In genomic region chr16:140175-140857, GRCh38 we compare ENCODE assay signal across 19 cellular contexts. TPM values are rescaled to one million over a fixed set of nuclear protein-coding genes. Genes with fewer than 3 reads are reported as not detected.
DNase-seq lines count a peak whose midpoint lies in the region; ATAC-seq and TF ChIP-seq lines count a peak whose summit lies in the region.
"Had no signal": no experiment of that assay in that cellular context is flagged by ENCODE, and none has a peak within 500 bp of the region (broad histone marks: within the 10 kb centered on the region; RNA-seq: fewer than 3 reads in every experiment).

No MANE protein-coding gene starts in this region.

- peak overlapping the region; percentile 19 for H3K4me3 Mint-ChIP-seq in activated naive CD4-positive, alpha-beta T cell treated with anti-CD3 and anti-CD28 coated beads, Interleukin-2, amount 50 U/mL, for 24 hours
- peak overlapping the region; percentile 40 for H3K4me3 Mint-ChIP-seq in central memory CD8-positive, alpha-beta T cell
- peak overlapping the region; percentile 69 for H3K4me3 Mint-ChIP-seq in osteocyte (ENCODE audit: unreplicated experiment)
- no peak overlapping the region for H3K4me3 Mint-ChIP-seq in stimulated activated memory B cell treated with anti-CD40 and anti-IgM and Interleukin-4, amounts not matched to agents 10 μg/mL and 1 μg/mL and 100 μg/mL, for 72 hours

- H3K4me1 Mint-ChIP-seq in activated naive CD4-positive, alpha-beta T cell treated with anti-CD3 and anti-CD28 coated beads, Interleukin-2, amount 50 U/mL, for 24 hours: peaks cover 12% of the 10 kb centered on the region
- H3K4me1 Mint-ChIP-seq in central memory CD8-positive, alpha-beta T cell: peaks cover 7% of the 10 kb centered on the region
- peaks cover 26% of the 10 kb centered on the region for H3K4me1 Mint-ChIP-seq in osteocyte (ENCODE audit: unreplicated experiment)
- peaks cover 13% of the 10 kb centered on the region for H3K4me1 Mint-ChIP-seq in stimulated activated memory B cell treated with anti-CD40 and anti-IgM and Interleukin-4, amounts not matched to agents 10 μg/mL and 1 μg/mL and 100 μg/mL, for 72 hours

- no peaks in the 10 kb centered on the region for H3K9me2 ChIP-seq in Karpas-422 (replicated peaks; ENCODE audit: insufficient read depth, low read length)

- H3K27ac ChIP-seq in Karpas-422 (ENCODE audit: low read length): no peak overlapping the region
- H3K27ac ChIP-seq: esophagus muscularis mucosa, thyroid gland had no signal

- no peak for DNase-seq in activated naive CD4-positive, alpha-beta T cell treated with anti-CD3 and anti-CD28 coated beads, Interleukin-2, amount 50 U/mL, for 16 hours
- peak; percentile 38 for DNase-seq in Karpas-422
- DNase-seq in central memory CD8-positive, alpha-beta T cell (ENCODE audit: low spot score in 2 of 2): no peak
- DNase-seq in osteocyte (ENCODE audit: extremely low spot score, unreplicated experiment): no peak
- DNase-seq: activated CD4-positive, alpha-beta T cell treated with anti-CD3 and anti-CD28 coated beads, Interleukin-2, amount 50 U/mL, for 48 hours; anterior cingulate cortex; DMS79 treated with DMSO at 0.1 percent for 48 hours; effector CD4-positive, alpha-beta T cell; midbrain; NCI-H1436; NCI-H2171; nucleus accumbens; thyroid gland had no signal

- H2AFZ ChIP-seq in Karpas-422 (ENCODE audit: low read length): no peak overlapping the region

- H3K27me3 Mint-ChIP-seq in activated naive CD4-positive, alpha-beta T cell treated with anti-CD3 and anti-CD28 coated beads, Interleukin-2, amount 50 U/mL, for 24 hours: no peaks in the 10 kb centered on the region
- H3K27me3 Mint-ChIP-seq in central memory CD8-positive, alpha-beta T cell: peaks cover 18% of the 10 kb centered on the region
- peaks cover 7% of the 10 kb centered on the region for H3K27me3 Mint-ChIP-seq in osteocyte (ENCODE audit: unreplicated experiment)
- H3K27me3 Mint-ChIP-seq in stimulated activated memory B cell treated with anti-CD40 and anti-IgM and Interleukin-4, amounts not matched to agents 10 μg/mL and 1 μg/mL and 100 μg/mL, for 72 hours: peaks cover 33% of the 10 kb centered on the region

- H3K9me3 ChIP-seq in Karpas-422 (ENCODE audit: low read length): no peaks in the 10 kb centered on the region
- H3K9me3 ChIP-seq: esophagus muscularis mucosa, thyroid gland had no signal

- H4K20me1 ChIP-seq in Karpas-422 (ENCODE audit: insufficient read depth, low read depth, low read length): no peaks in the 10 kb centered on the region

- H3K4me1 ChIP-seq in Karpas-422 (ENCODE audit: low read length): peaks cover 16% of the 10 kb centered on the region
- H3K4me1 ChIP-seq: thyroid gland had no signal

- ATAC-seq in central memory CD8-positive, alpha-beta T cell (replicated peaks; ENCODE audit: extremely low read depth, poor library complexity, severe bottlenecking): no peak
- ATAC-seq in stimulated activated memory B cell treated with anti-CD40 and anti-IgM and Interleukin-4, amounts not matched to agents 10 μg/mL and 1 μg/mL and 100 μg/mL, for 72 hours: no peak
- no peak for ATAC-seq in activated CD4-positive, CD25-positive, alpha-beta regulatory T cell treated with anti-CD3 and anti-CD28 coated beads, Interleukin-2, amount 50 U/mL, for 24 hours
- ATAC-seq in GM19452 (IDR thresholded peaks at IDR 0.05; ENCODE audit: unreplicated experiment): no peak

- H3K36me3 ChIP-seq in Karpas-422 (ENCODE audit: insufficient read depth, low read length): no peaks in the 10 kb centered on the region
- H3K36me3 ChIP-seq: esophagus muscularis mucosa, thyroid gland had no signal

- no peak overlapping the region for H3K27ac Mint-ChIP-seq in activated naive CD4-positive, alpha-beta T cell treated with anti-CD3 and anti-CD28 coated beads, Interleukin-2, amount 50 U/mL, for 24 hours
- no peak overlapping the region for H3K27ac Mint-ChIP-seq in central memory CD8-positive, alpha-beta T cell (ENCODE audit: low read depth)
- no peak overlapping the region for H3K27ac Mint-ChIP-seq in osteocyte (ENCODE audit: unreplicated experiment)
- H3K27ac Mint-ChIP-seq in stimulated activated memory B cell treated with anti-CD40 and anti-IgM and Interleukin-4, amounts not matched to agents 10 μg/mL and 1 μg/mL and 100 μg/mL, for 72 hours: no peak overlapping the region

- no peak overlapping the region for H3K4me3 ChIP-seq in Karpas-422 (ENCODE audit: low read length)
- H3K4me3 ChIP-seq: esophagus muscularis mucosa, thyroid gland had no signal

- peaks cover 3% of the 10 kb centered on the region for H3K36me3 Mint-ChIP-seq in activated naive CD4-positive, alpha-beta T cell treated with anti-CD3 and anti-CD28 coated beads, Interleukin-2, amount 50 U/mL, for 24 hours
- peaks cover 14% of the 10 kb centered on the region for H3K36me3 Mint-ChIP-seq in central memory CD8-positive, alpha-beta T cell (ENCODE audit: insufficient read depth)
- H3K36me3 Mint-ChIP-seq in osteocyte (ENCODE audit: unreplicated experiment): peaks cover 2% of the 10 kb centered on the region
- no peaks in the 10 kb centered on the region for H3K36me3 Mint-ChIP-seq in stimulated activated memory B cell treated with anti-CD40 and anti-IgM and Interleukin-4, amounts not matched to agents 10 μg/mL and 1 μg/mL and 100 μg/mL, for 72 hours

- no peak overlapping the region for H3K4me2 ChIP-seq in Karpas-422 (ENCODE audit: low read depth, low read length, poor library complexity, severe bottlenecking)

- H3K9ac ChIP-seq in Karpas-422 (ENCODE audit: low read length): no peak overlapping the region

- no peak for TF ChIP-seq CTCF in osteocyte (IDR thresholded peaks at IDR 0.05)

- no peaks in the 10 kb centered on the region for H3K27me3 ChIP-seq in Karpas-422 (ENCODE audit: low read length)
- H3K27me3 ChIP-seq: thyroid gland had no signal

- no peaks in the 10 kb centered on the region for H3K9me3 Mint-ChIP-seq in activated naive CD4-positive, alpha-beta T cell treated with anti-CD3 and anti-CD28 coated beads, Interleukin-2, amount 50 U/mL, for 24 hours
- no peaks in the 10 kb centered on the region for H3K9me3 Mint-ChIP-seq in central memory CD8-positive, alpha-beta T cell
- H3K9me3 Mint-ChIP-seq in osteocyte (ENCODE audit: unreplicated experiment): no peaks in the 10 kb centered on the region
- H3K9me3 Mint-ChIP-seq in stimulated activated memory B cell treated with anti-CD40 and anti-IgM and Interleukin-4, amounts not matched to agents 10 μg/mL and 1 μg/mL and 100 μg/mL, for 72 hours: no peaks in the 10 kb centered on the region

- H3K79me2 ChIP-seq in Karpas-422 (ENCODE audit: low read length): peaks cover 28% of the 10 kb centered on the region

RNA-seq across cellular contexts. Expression of gene NPRL3, which starts 1.8 kb away (rescaled TPM):
- total RNA-seq in Karpas-422 (2014; rRNA removed; shearing (Covaris generic); ENCODE audit: low replicate concordance): 10.5 and 24.2 TPM in 2 replicates
- total RNA-seq in osteocyte: 45.1 and 45.3 TPM in 2 replicates

RNA-seq across cellular contexts. Expression of gene HBZ, which starts 12.1 kb away (rescaled TPM):
- not detected in 2 replicates for total RNA-seq in Karpas-422 (2014; rRNA removed; shearing (Covaris generic); ENCODE audit: low replicate concordance)
- not detected in 2 replicates for total RNA-seq in osteocyte
- total RNA-seq: esophagus muscularis mucosa, glomerular endothelial cell, thyroid gland had no signal

RNA-seq across cellular contexts. Expression of gene HBM, which starts 25.5 kb away (rescaled TPM):
- not detected in 2 replicates for total RNA-seq in Karpas-422 (2014; rRNA removed; shearing (Covaris generic); ENCODE audit: low replicate concordance)
- total RNA-seq in osteocyte: not detected in 2 replicates
- total RNA-seq: glomerular endothelial cell, thyroid gland had no signal

RNA-seq across cellular contexts. Expression of gene HBA2, which starts 32.4 kb away (rescaled TPM):
- total RNA-seq in Karpas-422 (2014; rRNA removed; shearing (Covaris generic); ENCODE audit: low replicate concordance): not detected in 2 replicates
- total RNA-seq in osteocyte: not detected in 2 replicates
- total RNA-seq: glomerular endothelial cell had no signal

RNA-seq across cellular contexts. Expression of gene HBA1, which starts 36.2 kb away (rescaled TPM):
- total RNA-seq in Karpas-422 (2014; rRNA removed; shearing (Covaris generic); ENCODE audit: low replicate concordance): not detected in 2 replicates
- total RNA-seq in osteocyte: not detected in 2 replicates
- total RNA-seq: glomerular endothelial cell had no signal
